Comparison of ENCODE assay signal across 16 cellular contexts in genomic region chr5:147208134-147208533, GRCh38. TPM values are rescaled to one million over a fixed set of nuclear protein-coding genes. Genes with fewer than 3 reads are reported as not detected.
DNase-seq lines count a peak whose midpoint lies in the region; ATAC-seq and TF ChIP-seq lines count a peak whose summit lies in the region.
"Had no signal": no experiment of that assay in that cellular context is flagged by ENCODE, and none has a peak within 500 bp of the region (broad histone marks: within the 10 kb centered on the region; RNA-seq: fewer than 3 reads in every experiment).

No MANE protein-coding gene starts in this region.

- no peaks in the 10 kb centered on the region for H3K27me3 ChIP-seq in body of pancreas
- H3K27me3 ChIP-seq: gastroesophageal sphincter, left lung, right lobe of liver had no signal

- H3K27ac ChIP-seq in body of pancreas: peak overlapping the region in 2 of 4 donors; percentile 11 to 59
- H3K27ac ChIP-seq: gastroesophageal sphincter, left lung, right lobe of liver had no signal

- no peaks in the 10 kb centered on the region for H3K36me3 ChIP-seq in body of pancreas (replicated peaks in 1 of 2; ENCODE audit: insufficient read depth in 1 of 2, low read depth in 2 of 2)
- H3K36me3 ChIP-seq: gastroesophageal sphincter, left lung, right lobe of liver had no signal

- H3K4me3 ChIP-seq in body of pancreas: no peak overlapping the region
- H3K4me3 ChIP-seq: gastroesophageal sphincter, left lung, right lobe of liver had no signal

- no peaks in the 10 kb centered on the region for H3K4me1 ChIP-seq in body of pancreas
- H3K4me1 ChIP-seq: gastroesophageal sphincter, left lung, right lobe of liver had no signal

- TF ChIP-seq CTCF in body of pancreas (IDR thresholded peaks at IDR 0.05): no peak

- peak; percentile 58 for DNase-seq in NCI-H2227 treated with DMSO at 0.1 percent for 48 hours (lab: John Stamatoyannopoulos, UW)
- no peak for DNase-seq in body of pancreas
- peak in 29 of 51 donors; percentile 17 to 85 (median 33) for DNase-seq in hypothalamus (lab: John Stamatoyannopoulos, UW)
- peak; percentile 98 for DNase-seq in superior temporal gyrus (ENCODE audit: extremely low spot score)
- no peak for DNase-seq in DMS153 (lab: John Stamatoyannopoulos, UW)
- no peak for DNase-seq in HuH-7 (ENCODE audit: low spot score)
- DNase-seq: activated effector memory CD4-positive, alpha-beta T cell treated with Interleukin-2 at 50 U/mL for 16 hours; left lung; NCI-H1048; NCI-H2081; NCI-H526; right lobe of liver had no signal

- intact Hi-C loops in body of pancreas (cut with DNase I): no loop called here

- no peak for TF ChIP-seq POLR2A in body of pancreas (IDR thresholded peaks at IDR 0.05)

- ATAC-seq in body of pancreas (peak; percentile 53), HG03108 (IDR thresholded peaks at IDR 0.05; ENCODE audit: unreplicated experiment) (no peak)
- ATAC-seq: gastroesophageal sphincter, left lung, right lobe of liver had no signal

- whole genome bisulfite sequencing in body of pancreas, 2 donors: 69 to 74% methylated on average over 1 of the region's 1 CpG

- H3K9me3 ChIP-seq in body of pancreas: no peaks in the 10 kb centered on the region
- H3K9me3 ChIP-seq: gastroesophageal sphincter, right lobe of liver had no signal

RNA-seq across cellular contexts. Expression of gene STK32A, which starts 26.7 kb away (rescaled TPM):
- total RNA-seq in body of pancreas: 1 to 10 TPM; 6.6 to 9.1 TPM
- total RNA-seq: B cell, OCI-LY7 had no signal

Comparison
In these comparisons a context has a peak if more than half of its experiments do, and no peak if none do; other contexts are left out.
1. DNase-seq: peak in NCI-H2227 treated with DMSO at 0.1 percent for 48 hours (single experiment), hypothalamus (29 of 51) and superior temporal gyrus (single experiment); none in body of pancreas (0 of 4), DMS153 (single experiment) and HuH-7 (single experiment).